1 cellular context compared by ENCODE assay signal in genomic region chr17:64965826-64966283, GRCh38.
TF ChIP-seq lines count a peak whose summit lies in the region.
"Not testable (repeated sequence)": the region's sequence is repeated elsewhere in the genome, so short reads cannot be mapped to it uniquely, and the experiment has no call there.

No MANE protein-coding gene starts in this region.

TF ChIP-seq in HepG2, 621 proteins besides CTCF, POLR2A, EP300 and RAD21 (continued from another document and continues in another):
- TF ChIP-seq ZBTB4 (CRISPR knock-in tag; IDR thresholded peaks at IDR 0.05; ENCODE audit: borderline replicate concordance) (peak; percentile 96; the same call in 1 of the 2 replicates), YY1 (IDR thresholded peaks at IDR 0.05; ENCODE audit: insufficient read depth, insufficient replicate concordance, low read depth, low read length) (peak; percentile 36), ZBTB40 (CRISPR knock-in tag; IDR thresholded peaks at IDR 0.05) (peak; percentile 92), ZFP37 (CRISPR knock-in tag; IDR thresholded peaks at IDR 0.05; ENCODE audit: borderline replicate concordance) (peak; percentile 66; the same call in 1 of the 2 replicates), ZNF788 (CRISPR knock-in tag; IDR thresholded peaks at IDR 0.05; ENCODE audit: borderline replicate concordance) (peak; percentile 58; the same call in 1 of the 2 replicates), ZNF883 (CRISPR knock-in tag; IDR thresholded peaks at IDR 0.05; ENCODE audit: not compliant biosample characterization) (peak; percentile 98), ZNF34 (CRISPR knock-in tag; IDR thresholded peaks at IDR 0.05; ENCODE audit: borderline replicate concordance) (0 out of 2 replicates have a peak, but pooled peaks have one; percentile 61), ESRRA (CRISPR knock-in tag; IDR thresholded peaks at IDR 0.05; ENCODE audit: low read depth) (0 out of 2 replicates have a peak, but pooled peaks have one; percentile 62), ZNF639 (CRISPR knock-in tag; conservative IDR thresholded peaks at IDR 0.05) (peak; percentile 77; the same call in 1 of the 2 replicates), ZBTB7A (CRISPR knock-in tag; IDR thresholded peaks at IDR 0.05) (peak; percentile 69; the same call in 1 of the 2 replicates), AKNA (CRISPR knock-in tag; IDR thresholded peaks at IDR 0.05; ENCODE audit: borderline replicate concordance) (peak; percentile 96), ELK4 (CRISPR knock-in tag; IDR thresholded peaks at IDR 0.05; ENCODE audit: borderline replicate concordance) (peak; percentile 79; the same call in 1 of the 2 replicates), ZNF704 (CRISPR knock-in tag; IDR thresholded peaks at IDR 0.05; ENCODE audit: borderline replicate concordance) (peak; percentile 99), ZNF614 (CRISPR knock-in tag; IDR thresholded peaks at IDR 0.05; ENCODE audit: borderline replicate concordance) (peak; percentile 64; the same call in 1 of the 2 replicates), MED1 (CRISPR knock-in tag; IDR thresholded peaks at IDR 0.05) (peak; percentile 53), ZNF160 (CRISPR knock-in tag; IDR thresholded peaks at IDR 0.05) (peak; percentile 96), ZNF335 (CRISPR knock-in tag; IDR thresholded peaks at IDR 0.05) (peak; percentile 99), TIGD3 (CRISPR knock-in tag; IDR thresholded peaks at IDR 0.05; ENCODE audit: borderline replicate concordance) (peak; percentile 64; the same call in 1 of the 2 replicates), BRD4 (CRISPR knock-in tag; IDR thresholded peaks at IDR 0.05) (peak; percentile 86), ZNF337 (CRISPR knock-in tag; IDR thresholded peaks at IDR 0.05; ENCODE audit: borderline replicate concordance, low read depth) (peak; percentile 91; the same call in 1 of the 2 replicates), SNAPC2 (CRISPR knock-in tag; IDR thresholded peaks at IDR 0.05) (peak; percentile 86; the same call in 1 of the 2 replicates), ZNF138 (CRISPR knock-in tag; IDR thresholded peaks at IDR 0.05; ENCODE audit: low read depth) (peak; percentile 91; the same call in 1 of the 2 replicates), TP53 (CRISPR knock-in tag; conservative IDR thresholded peaks at IDR 0.05) (peak; percentile 83; the same call in 1 of the 2 replicates), MAF1 (CRISPR knock-in tag; IDR thresholded peaks at IDR 0.05; ENCODE audit: borderline replicate concordance) (peak; percentile 67; the same call in 1 of the 2 replicates), ZNF766 (CRISPR knock-in tag; IDR thresholded peaks at IDR 0.05; ENCODE audit: borderline replicate concordance) (peak; percentile 97; the same call in 1 of the 2 replicates), IRF9 (CRISPR knock-in tag; IDR thresholded peaks at IDR 0.05; ENCODE audit: borderline replicate concordance) (peak; percentile 93; the same call in 1 of the 2 replicates), ZNF180 (CRISPR knock-in tag; IDR thresholded peaks at IDR 0.05; ENCODE audit: borderline replicate concordance, low read depth) (peak; percentile 94; the same call in 1 of the 2 replicates), ZNF552 (CRISPR knock-in tag; IDR thresholded peaks at IDR 0.05; ENCODE audit: borderline replicate concordance) (peak; percentile 97)
- TF ChIP-seq ZBTB40 (IDR thresholded peaks at IDR 0.05), result not testable (repeated sequence)
